ENCODE assay signal across 3 cellular contexts in the genomic region with DNA sequence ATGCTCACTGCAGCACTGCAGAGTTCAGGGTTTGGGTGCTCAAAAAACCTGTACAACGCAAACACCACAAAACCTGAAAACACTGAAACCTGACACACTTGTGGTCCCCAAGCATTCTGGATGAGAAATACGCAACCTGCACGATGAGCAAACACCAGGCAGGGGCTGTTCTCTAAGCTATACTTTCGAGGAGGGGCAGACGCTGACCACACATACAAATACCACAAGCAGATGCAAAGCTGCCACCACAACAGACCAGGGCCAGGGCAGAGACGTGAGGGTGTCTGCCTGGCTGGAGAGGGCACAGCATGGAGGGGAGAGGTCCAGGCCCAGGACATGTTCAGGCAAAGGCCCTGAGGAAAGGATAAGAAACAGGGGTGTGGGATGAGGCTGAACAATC.
TF ChIP-seq lines count a peak whose summit lies in the region.

No MANE protein-coding gene starts in this region.

TF ChIP-seq in GM23338, 12 proteins besides CTCF, POLR2A, EP300 and RAD21 (continues in another document):
- no peak for TF ChIP-seq EZH2 (IDR thresholded peaks at IDR 0.05; ENCODE audit: low read depth, unreplicated experiment)
- no peak for TF ChIP-seq ZNF331 (CRISPR knock-in tag; IDR thresholded peaks at IDR 0.05; ENCODE audit: low read depth)
- no peak for TF ChIP-seq JUNB (IDR thresholded peaks at IDR 0.05; ENCODE audit: unreplicated experiment)
- TF ChIP-seq EZH2phosphoT487 (IDR thresholded peaks at IDR 0.05; ENCODE audit: unreplicated experiment): no peak
- no peak for TF ChIP-seq POLR2AphosphoS5 (IDR thresholded peaks at IDR 0.05; ENCODE audit: low read depth)
- TF ChIP-seq CREB1 (CRISPR knock-in tag; IDR thresholded peaks at IDR 0.05; ENCODE audit: low read depth): no peak
- TF ChIP-seq STAT1 (IDR thresholded peaks at IDR 0.05; ENCODE audit: unreplicated experiment): no peak
- TF ChIP-seq NANOG (IDR thresholded peaks at IDR 0.05; ENCODE audit: borderline replicate concordance): no peak
- TF ChIP-seq, protein P1, sequence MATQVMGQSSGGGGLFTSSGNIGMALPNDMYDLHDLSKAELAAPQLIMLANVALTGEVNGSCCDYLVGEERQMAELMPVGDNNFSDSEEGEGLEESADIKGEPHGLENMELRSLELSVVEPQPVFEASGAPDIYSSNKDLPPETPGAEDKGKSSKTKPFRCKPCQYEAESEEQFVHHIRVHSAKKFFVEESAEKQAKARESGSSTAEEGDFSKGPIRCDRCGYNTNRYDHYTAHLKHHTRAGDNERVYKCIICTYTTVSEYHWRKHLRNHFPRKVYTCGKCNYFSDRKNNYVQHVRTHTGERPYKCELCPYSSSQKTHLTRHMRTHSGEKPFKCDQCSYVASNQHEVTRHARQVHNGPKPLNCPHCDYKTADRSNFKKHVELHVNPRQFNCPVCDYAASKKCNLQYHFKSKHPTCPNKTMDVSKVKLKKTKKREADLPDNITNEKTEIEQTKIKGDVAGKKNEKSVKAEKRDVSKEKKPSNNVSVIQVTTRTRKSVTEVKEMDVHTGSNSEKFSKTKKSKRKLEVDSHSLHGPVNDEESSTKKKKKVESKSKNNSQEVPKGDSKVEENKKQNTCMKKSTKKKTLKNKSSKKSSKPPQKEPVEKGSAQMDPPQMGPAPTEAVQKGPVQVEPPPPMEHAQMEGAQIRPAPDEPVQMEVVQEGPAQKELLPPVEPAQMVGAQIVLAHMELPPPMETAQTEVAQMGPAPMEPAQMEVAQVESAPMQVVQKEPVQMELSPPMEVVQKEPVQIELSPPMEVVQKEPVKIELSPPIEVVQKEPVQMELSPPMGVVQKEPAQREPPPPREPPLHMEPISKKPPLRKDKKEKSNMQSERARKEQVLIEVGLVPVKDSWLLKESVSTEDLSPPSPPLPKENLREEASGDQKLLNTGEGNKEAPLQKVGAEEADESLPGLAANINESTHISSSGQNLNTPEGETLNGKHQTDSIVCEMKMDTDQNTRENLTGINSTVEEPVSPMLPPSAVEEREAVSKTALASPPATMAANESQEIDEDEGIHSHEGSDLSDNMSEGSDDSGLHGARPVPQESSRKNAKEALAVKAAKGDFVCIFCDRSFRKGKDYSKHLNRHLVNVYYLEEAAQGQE (IDR thresholded peaks at IDR 0.05; ENCODE audit: unreplicated experiment): no peak
- TF ChIP-seq ZNF114 (CRISPR knock-in tag; IDR thresholded peaks at IDR 0.05): no peak

TF ChIP-seq in IMR-90, 13 proteins besides CTCF, POLR2A, EP300 and RAD21:
- TF ChIP-seq, protein P2, sequence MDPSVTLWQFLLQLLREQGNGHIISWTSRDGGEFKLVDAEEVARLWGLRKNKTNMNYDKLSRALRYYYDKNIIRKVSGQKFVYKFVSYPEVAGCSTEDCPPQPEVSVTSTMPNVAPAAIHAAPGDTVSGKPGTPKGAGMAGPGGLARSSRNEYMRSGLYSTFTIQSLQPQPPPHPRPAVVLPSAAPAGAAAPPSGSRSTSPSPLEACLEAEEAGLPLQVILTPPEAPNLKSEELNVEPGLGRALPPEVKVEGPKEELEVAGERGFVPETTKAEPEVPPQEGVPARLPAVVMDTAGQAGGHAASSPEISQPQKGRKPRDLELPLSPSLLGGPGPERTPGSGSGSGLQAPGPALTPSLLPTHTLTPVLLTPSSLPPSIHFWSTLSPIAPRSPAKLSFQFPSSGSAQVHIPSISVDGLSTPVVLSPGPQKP (IDR thresholded peaks at IDR 0.05; ENCODE audit: borderline replicate concordance, low read depth, low read length): no peak
- TF ChIP-seq RCOR1 (IDR thresholded peaks at IDR 0.05; ENCODE audit: insufficient replicate concordance, low read length) (no peak), BHLHE40 (IDR thresholded peaks at IDR 0.05; ENCODE audit: low read depth, low read length) (no peak), RFX5 (IDR thresholded peaks at IDR 0.05; ENCODE audit: low read depth, low read length) (no peak), FOS (IDR thresholded peaks at IDR 0.05; ENCODE audit: low read depth, low read length) (no peak), MXI1 (IDR thresholded peaks at IDR 0.05; ENCODE audit: borderline replicate concordance, low read depth, low read length) (no peak), SMC3 (IDR thresholded peaks at IDR 0.05; ENCODE audit: low read depth, low read length) (no peak), CHD1 (IDR thresholded peaks at IDR 0.05; ENCODE audit: low read depth, low read length) (no peak), NFE2L2 (IDR thresholded peaks at IDR 0.05; ENCODE audit: low read depth, low read length) (no peak), MAFK (IDR thresholded peaks at IDR 0.05; ENCODE audit: low read depth, low read length) (no peak), CEBPB (IDR thresholded peaks at IDR 0.05; ENCODE audit: low read depth, low read length) (no peak), MAZ (IDR thresholded peaks at IDR 0.05; ENCODE audit: borderline replicate concordance, low read depth, low read length) (no peak)
- TF ChIP-seq, protein P3, sequence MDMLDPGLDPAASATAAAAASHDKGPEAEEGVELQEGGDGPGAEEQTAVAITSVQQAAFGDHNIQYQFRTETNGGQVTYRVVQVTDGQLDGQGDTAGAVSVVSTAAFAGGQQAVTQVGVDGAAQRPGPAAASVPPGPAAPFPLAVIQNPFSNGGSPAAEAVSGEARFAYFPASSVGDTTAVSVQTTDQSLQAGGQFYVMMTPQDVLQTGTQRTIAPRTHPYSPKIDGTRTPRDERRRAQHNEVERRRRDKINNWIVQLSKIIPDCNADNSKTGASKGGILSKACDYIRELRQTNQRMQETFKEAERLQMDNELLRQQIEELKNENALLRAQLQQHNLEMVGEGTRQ (IDR thresholded peaks at IDR 0.05; ENCODE audit: low read depth, low read length): no peak
TF ChIP-seq in IMR-90: peak in this region for 0.

TF ChIP-seq in SK-N-SH, 30 proteins besides CTCF, POLR2A, EP300 and RAD21:
- TF ChIP-seq TAF1 (IDR thresholded peaks at IDR 0.05; ENCODE audit: borderline replicate concordance, low read depth, low read length) (no peak), MXI1 (IDR thresholded peaks at IDR 0.05; ENCODE audit: low read depth, low read length) (no peak)
